In genomic region chr7:140369294-140369693, GRCh38 we compare ENCODE assay signal across 19 cellular contexts. TPM values are rescaled to one million over a fixed set of nuclear protein-coding genes. Genes with fewer than 3 reads are reported as not detected.
DNase-seq lines count a peak whose midpoint lies in the region; ATAC-seq, FAIRE-seq and TF ChIP-seq lines count a peak whose summit lies in the region.
"Had no signal": no experiment of that assay in that cellular context is flagged by ENCODE, and none has a peak within 500 bp of the region (broad histone marks: within the 10 kb centered on the region; RNA-seq: fewer than 3 reads in every experiment).

No MANE protein-coding gene starts in this region.

- peaks cover 7 to 23% of the 10 kb centered on the region in 2 donors for H3K36me3 Mint-ChIP-seq in activated T-cell treated with anti-CD3 and anti-CD28 coated beads, Interleukin-2, amount 50 U/mL, for 72 hours (ENCODE audit: insufficient read depth in 2 of 2)
- peaks cover 6% of the 10 kb centered on the region for H3K36me3 Mint-ChIP-seq in T-helper 17 cell (ENCODE audit: low read depth)

- no peaks in the 10 kb centered on the region for H3K27me3 Mint-ChIP-seq in activated T-cell treated with anti-CD3 and anti-CD28 coated beads, Interleukin-2, amount 50 U/mL, for 72 hours (ENCODE audit: low read depth)
- H3K27me3 Mint-ChIP-seq in T-helper 17 cell = no peaks in the 10 kb centered on the region
- no peaks in the 10 kb centered on the region for H3K27me3 Mint-ChIP-seq in stimulated activated naive CD8-positive, alpha-beta T cell treated with anti-CD3 and anti-CD28 coated beads, Interleukin-15, amount 100 ng/mL, for 72 hours
- H3K27me3 Mint-ChIP-seq: B cell; CD4-positive, alpha-beta T cell had no signal

- H3K4me3 ChIP-seq in K562 (no peak overlapping the region), suprapubic skin (no peak overlapping the region)
- H3K4me3 ChIP-seq: GM12878, GM23248 had no signal

- H3K9ac ChIP-seq in K562 (ENCODE audit: insufficient read depth in 1 of 2, low read depth in 2 of 2, low read length in 2 of 2) = no peak overlapping the region
- H3K9ac ChIP-seq: GM23248 had no signal

- no peaks in the 10 kb centered on the region for H4K20me1 ChIP-seq in K562 (replicated peaks; ENCODE audit: control insufficient read depth, insufficient read depth, low read length)

- CTCF ChIA-PET in K562 (lab: Yijun Ruan, JAX; ENCODE audit: low intra/inter-chr PET ratio) = no interaction called here

- H3K4me3 Mint-ChIP-seq in activated T-cell treated with anti-CD3 and anti-CD28 coated beads, Interleukin-2, amount 50 U/mL, for 72 hours = no peak overlapping the region
- no peak overlapping the region for H3K4me3 Mint-ChIP-seq in T-helper 17 cell
- H3K4me3 Mint-ChIP-seq in stimulated activated naive CD8-positive, alpha-beta T cell treated with anti-CD3 and anti-CD28 coated beads, Interleukin-15, amount 100 ng/mL, for 72 hours = peak overlapping the region in 1 of 2 donors; percentile 7
- H3K4me3 Mint-ChIP-seq: B cell; CD4-positive, alpha-beta T cell had no signal

- H3K9me3 Mint-ChIP-seq in activated T-cell treated with anti-CD3 and anti-CD28 coated beads, Interleukin-2, amount 50 U/mL, for 72 hours = no peaks in the 10 kb centered on the region
- no peaks in the 10 kb centered on the region for H3K9me3 Mint-ChIP-seq in stimulated activated naive CD8-positive, alpha-beta T cell treated with anti-CD3 and anti-CD28 coated beads, Interleukin-15, amount 100 ng/mL, for 72 hours
- H3K9me3 Mint-ChIP-seq: CD4-positive, alpha-beta T cell had no signal

- no peak overlapping the region for H3K4me2 ChIP-seq in K562 (ENCODE audit: insufficient read depth, low read length)

- in situ Hi-C loops in K562 (cut with MboI) = no loop called here

- H3K27me3 ChIP-seq in K562 (ENCODE audit: control insufficient read depth in 2 of 2, insufficient read depth in 2 of 2, low read length in 2 of 2) (no peaks in the 10 kb centered on the region), suprapubic skin (no peaks in the 10 kb centered on the region)

- POLR2A ChIA-PET in K562 (lab: Yijun Ruan, JAX) = interaction anchor here (0.6 kb wide), 1 partner anchor 63 kb away, joined by 6 read pairs; no protein-coding TSS in a partner anchor

- no peaks in the 10 kb centered on the region for H3K9me3 ChIP-seq in T-helper 17 cell (ENCODE audit: control insufficient read depth, low read length, poor library complexity, severe bottlenecking)
- H3K9me3 ChIP-seq in K562 (replicated peaks; ENCODE audit: control insufficient read depth, insufficient read depth, low read depth, low read length) = no peaks in the 10 kb centered on the region
- H3K9me3 ChIP-seq in suprapubic skin = no peaks in the 10 kb centered on the region

- no peak for TF ChIP-seq EP300 in K562 (IDR thresholded peaks at IDR 0.05; ENCODE audit: low read length)
- no peak for TF ChIP-seq EP300 in suprapubic skin (IDR thresholded peaks at IDR 0.05)

- ATAC-seq in activated T-cell treated with anti-CD3 and anti-CD28 coated beads, Interleukin-2, amount 50 U/mL, for 72 hours (replicated peaks in 1 of 2) = no peak
- ATAC-seq in T-helper 17 cell (no peak), K562 (no peak)
- ATAC-seq in stimulated activated naive CD8-positive, alpha-beta T cell treated with anti-CD3 and anti-CD28 coated beads, Interleukin-15, amount 100 ng/mL, for 72 hours = no peak
- ATAC-seq: GM12878, HCT116 had no signal

- H2AFZ ChIP-seq in K562 (ENCODE audit: low read depth, low read length) = no peak overlapping the region
- H2AFZ ChIP-seq: GM23248 had no signal

- no peak overlapping the region for H3K27ac ChIP-seq in K562 (ENCODE audit: extremely low read depth, low read depth, low read length)
- no peak overlapping the region for H3K27ac ChIP-seq in suprapubic skin
- H3K27ac ChIP-seq: GM23248 had no signal

- no peak for FAIRE-seq in K562 (lab: Jason Lieb, UNC)
- FAIRE-seq: GM12878, GM18507, H54 had no signal

- DNase-seq in activated T-cell treated with anti-CD3 and anti-CD28 coated beads, Interleukin-2, amount 50 U/mL, for 72 hours = no peak
- no peak for DNase-seq in activated T-cell treated with anti-CD3 and anti-CD28 coated beads, Interleukin-2, amount 50 U/mL, for 1 hour
- DNase-seq in T-helper 17 cell = no peak
- no peak for DNase-seq in K562 (ENCODE audit: extremely low read depth in 1 of 4, low spot score in 3 of 4)
- DNase-seq in suprapubic skin (ENCODE audit: low spot score in 2 of 2) = no peak
- no peak for DNase-seq in stimulated activated naive CD8-positive, alpha-beta T cell treated with anti-CD3 and anti-CD28 coated beads, Interleukin-15, amount 100 ng/mL, for 72 hours
- DNase-seq in head of caudate nucleus = no peak
- DNase-seq: C1 segment of cervical spinal cord; CD4-positive, alpha-beta T cell; DMS79; GM23248; IMR-90 had no signal

- H3K9me1 ChIP-seq in K562 (ENCODE audit: control insufficient read depth, insufficient read depth, low read length) = no peaks in the 10 kb centered on the region

- no peak for TF ChIP-seq RAD21 in K562 (CRISPR knock-in tag; conservative IDR thresholded peaks at IDR 0.05 in 1 of 2, IDR thresholded peaks at IDR 0.05 in 1 of 2)

- no peak for TF ChIP-seq CTCF in K562 (IDR thresholded peaks at IDR 0.05 in 2 of 3, conservative IDR thresholded peaks at IDR 0.05 in 1 of 3; ENCODE audit: insufficient read depth in 2 of 3, low read depth in 1 of 3, low read length in 3 of 3)
- no peak for TF ChIP-seq CTCF in suprapubic skin (IDR thresholded peaks at IDR 0.05)

- intact Hi-C loops in K562 (cut with micrococcal nuclease) (no loop called here), head of caudate nucleus (cut with DNase I) (no loop called here)

- no TSS peak for BruUV-seq in K562 (replicated peaks; lab: Mats Ljungman, UMichigan)

- no peaks in the 10 kb centered on the region for H3K79me2 ChIP-seq in K562 (ENCODE audit: control insufficient read depth, insufficient read depth, low read length)

- WGBS in K562 (ENCODE audit: insufficient coverage, low coverage, missing lambda C conversion rate) = 88% methylated on average over 4 of the region's 4 CpGs
- 97% methylated on average over 4 of the region's 4 CpGs for WGBS in suprapubic skin

- peak overlapping the region; percentile 77 for H3K27ac Mint-ChIP-seq in activated T-cell treated with anti-CD3 and anti-CD28 coated beads, Interleukin-2, amount 50 U/mL, for 72 hours
- peak overlapping the region; percentile 63 for H3K27ac Mint-ChIP-seq in T-helper 17 cell
- H3K27ac Mint-ChIP-seq in stimulated activated naive CD8-positive, alpha-beta T cell treated with anti-CD3 and anti-CD28 coated beads, Interleukin-15, amount 100 ng/mL, for 72 hours = peak overlapping the region in 1 of 2 donors; percentile 50
- H3K27ac Mint-ChIP-seq: B cell; CD4-positive, alpha-beta T cell had no signal

- H3K4me1 ChIP-seq in K562 (replicated peaks in 1 of 2; ENCODE audit: control insufficient read depth in 2 of 2, insufficient read depth in 2 of 2, low read length in 2 of 2) (no peaks in the 10 kb centered on the region), suprapubic skin (peaks cover 7% of the 10 kb centered on the region)

- peaks cover 23% of the 10 kb centered on the region for H3K4me1 Mint-ChIP-seq in activated T-cell treated with anti-CD3 and anti-CD28 coated beads, Interleukin-2, amount 50 U/mL, for 72 hours (ENCODE audit: low read depth)
- H3K4me1 Mint-ChIP-seq in T-helper 17 cell = peaks cover 6% of the 10 kb centered on the region
- H3K4me1 Mint-ChIP-seq in stimulated activated naive CD8-positive, alpha-beta T cell treated with anti-CD3 and anti-CD28 coated beads, Interleukin-15, amount 100 ng/mL, for 72 hours = peaks cover 10% of the 10 kb centered on the region
- H3K4me1 Mint-ChIP-seq: B cell had no signal

- TF ChIP-seq POLR2A in K562 (conservative IDR thresholded peaks at IDR 0.05) = no peak
- no peak for TF ChIP-seq POLR2A in suprapubic skin (IDR thresholded peaks at IDR 0.05)

- H3K36me3 ChIP-seq in K562 (ENCODE audit: control insufficient read depth, insufficient read depth, low read length) = peaks cover 38% of the 10 kb centered on the region
- peaks cover 21% of the 10 kb centered on the region for H3K36me3 ChIP-seq in suprapubic skin

RNA-seq across cellular contexts. Expression of gene SLC37A3, which starts 29.0 kb away (rescaled TPM):
- 10 to 100 TPM; 54.0 to 77.7 TPM for total RNA-seq in activated T-cell treated with anti-CD3 and anti-CD28 coated beads, Interleukin-2, amount 50 U/mL, for 72 hours
- total RNA-seq in T-helper 17 cell = 10 to 100 TPM; 23.8 to 26.4 TPM
- 240 and 339 TPM in 2 replicates for total RNA-seq in K562 (2011; cell fraction: chromatin; rRNA removed; ENCODE audit: low replicate concordance)
- 136 TPM in 2 replicates for total RNA-seq in K562 (2011; cell fraction: nucleolus; rRNA removed)
- total RNA-seq in K562 (2011; cell fraction: nucleoplasm; rRNA removed) = 241 and 294 TPM in 2 replicates
- total RNA-seq in K562 (2014; rRNA removed) = 16.4 and 18.5 TPM in 2 replicates
- 26.3 and 28.1 TPM in 2 replicates for total RNA-seq in K562 (2014; rRNA removed; fragmentation: Illumina TruSeq; extraction: Trizol)
- 26.1 and 26.8 TPM in 2 replicates for total RNA-seq in K562 (2015; rRNA removed; fragmentation: Illumina TruSeq; extraction: Trizol)
- total RNA-seq in K562 (2021) = 26.8 and 28.8 TPM in 2 replicates
- 59.1 and 72.5 TPM in 2 replicates for polyA plus RNA-seq in K562 (2011; rRNA removed)
- polyA plus RNA-seq in K562 (2011; cell fraction: cytosol; rRNA removed) = 29.7 and 73.8 TPM in 2 replicates
- polyA plus RNA-seq in K562 (2011; cell fraction: nucleus; rRNA removed) = 141 and 221 TPM in 2 replicates
- polyA plus RNA-seq in K562 (2012) = 15.6 and 24.5 TPM in 2 replicates
- 28.6 and 31.2 TPM in 2 replicates for polyA plus RNA-seq in K562 (2014; fragmentation: Illumina TruSeq; extraction: Trizol)
- polyA plus RNA-seq in K562 (2014; fragmentation: Nextera tagmentation; extraction: Ambion mirVana) = 10 to 100 TPM; 11.7 to 14.7 TPM
- 26.0 and 28.8 TPM in 2 replicates for polyA plus RNA-seq in K562 (2014; rRNA removed)
- 123 and 151 TPM in 2 replicates for polyA minus RNA-seq in K562 (2011; rRNA and poly(A)+ RNA removed)
- 22.1 and 24.2 TPM in 2 replicates for polyA minus RNA-seq in K562 (2011; cell fraction: cytosol; rRNA and poly(A)+ RNA removed)
- polyA minus RNA-seq in K562 (2011; cell fraction: nucleus; rRNA and poly(A)+ RNA removed) = 72.0 and 137 TPM in 2 replicates
- total RNA-seq in suprapubic skin = 10 to 100 TPM; 27.3 to 61.4 (median 39.2) TPM

RNA-seq across cellular contexts. Expression of gene RAB19, which starts 34.6 kb away (rescaled TPM):
- 10 to 100 TPM; 13.7 to 17.5 TPM for total RNA-seq in activated T-cell treated with anti-CD3 and anti-CD28 coated beads, Interleukin-2, amount 50 U/mL, for 72 hours
- total RNA-seq in T-helper 17 cell (1 to 10 TPM; 2.1 TPM), K562 (2014; rRNA removed) (not detected in 2 replicates), K562 (2014; rRNA removed; fragmentation: Illumina TruSeq; extraction: Trizol) (not detected in 2 replicates), K562 (2015; rRNA removed; fragmentation: Illumina TruSeq; extraction: Trizol) (not detected in 2 replicates), K562 (2021) (0.31 TPM in 1 of 2 replicates, not detected in the other), suprapubic skin (1 to 10 TPM in 1 of 4 donors, under 1 TPM in 1, not detected in 2; 0.89 to 5.3 TPM)
- not detected in 2 replicates for total RNA-seq in K562 (2011; cell fraction: chromatin; rRNA removed; ENCODE audit: low replicate concordance)
- not detected in 2 replicates for total RNA-seq in K562 (2011; cell fraction: nucleolus; rRNA removed)
- total RNA-seq in K562 (2011; cell fraction: nucleoplasm; rRNA removed) = not detected in 2 replicates
- polyA plus RNA-seq in K562 (2011; rRNA removed) (0.14 TPM in 1 of 2 replicates, not detected in the other), K562 (2014; fragmentation: Illumina TruSeq; extraction: Trizol) (not detected in 2 replicates), K562 (2014; fragmentation: Nextera tagmentation; extraction: Ambion mirVana) (not detected), K562 (2014; rRNA removed) (not detected in 2 replicates)
- not detected in 2 replicates for polyA plus RNA-seq in K562 (2011; cell fraction: cytosol; rRNA removed)
- polyA plus RNA-seq in K562 (2011; cell fraction: nucleus; rRNA removed) = not detected in 2 replicates
- polyA plus RNA-seq in K562 (2012) = not detected in 2 replicates
- not detected in 2 replicates for polyA minus RNA-seq in K562 (2011; rRNA and poly(A)+ RNA removed)
- not detected in 2 replicates for polyA minus RNA-seq in K562 (2011; cell fraction: cytosol; rRNA and poly(A)+ RNA removed)
- polyA minus RNA-seq in K562 (2011; cell fraction: nucleus; rRNA and poly(A)+ RNA removed) = not detected in 2 replicates
- total RNA-seq: A172, G401, GM23248, IMR-90 had no signal
- polyA plus RNA-seq: GM23248, IMR-90 had no signal
